ENCODE assay signal across 1 cellular context in genomic region chr10:132624847-132625839, GRCh38.
TF ChIP-seq lines count a peak whose summit lies in the region.

No MANE protein-coding gene starts in this region.

TF ChIP-seq in GM23338, 12 proteins besides CTCF, POLR2A, EP300 and RAD21 (continued from another document):
- no peak for TF ChIP-seq ZNF462 (CRISPR knock-in tag; IDR thresholded peaks at IDR 0.05)
- no peak for TF ChIP-seq ETS1 (IDR thresholded peaks at IDR 0.05)
- TF ChIP-seq NANOG (IDR thresholded peaks at IDR 0.05; ENCODE audit: borderline replicate concordance): no peak
- TF ChIP-seq STAT1 (IDR thresholded peaks at IDR 0.05; ENCODE audit: unreplicated experiment): no peak
- TF ChIP-seq EZH2phosphoT487 (IDR thresholded peaks at IDR 0.05; ENCODE audit: unreplicated experiment): no peak
- no peak for TF ChIP-seq CREB1 (CRISPR knock-in tag; IDR thresholded peaks at IDR 0.05; ENCODE audit: low read depth)
TF ChIP-seq in GM23338: peak in this region for 0.
